36 cellular contexts compared by ENCODE assay signal in the genomic region with DNA sequence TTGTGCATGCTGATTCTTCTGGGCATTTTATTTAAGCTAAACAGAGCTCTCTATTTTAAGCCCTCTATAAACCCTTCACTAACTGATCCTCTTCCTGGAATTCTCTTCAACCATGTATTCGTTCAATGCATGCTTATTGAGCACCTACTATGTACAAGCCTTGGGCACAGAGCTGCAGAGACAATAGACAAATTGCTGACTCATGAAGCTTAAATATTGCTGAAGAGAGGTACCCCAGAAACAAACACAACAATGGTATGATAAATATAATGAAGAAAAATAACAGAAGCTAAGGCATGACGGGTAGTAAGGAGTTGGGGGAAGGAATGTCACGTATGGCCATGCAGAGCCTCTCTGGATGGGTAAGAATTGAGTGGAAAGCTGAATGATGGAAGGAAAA.
"Had no signal": no experiment of that assay in that cellular context is flagged by ENCODE, and none has a peak within 500 bp of the region (broad histone marks: within the 10 kb centered on the region; RNA-seq: fewer than 3 reads in every experiment).

No MANE protein-coding gene starts in this region.

- DNase-seq: activated B cell treated with CpG ODN at 0.5 μM for 24 hours; activated CD4-positive, alpha-beta memory T cell treated with anti-CD3 and anti-CD28 coated beads for 36 hours; activated CD4-positive, alpha-beta T cell treated with anti-CD3 and anti-CD28 coated beads for 4 hours; activated CD4-positive, alpha-beta T cell treated with anti-CD3 and anti-CD28 coated beads, Interleukin-2, amount 10 ng/mL, durations not matched to agents 24 days and 14 days; activated CD4-positive, alpha-beta T cell treated with anti-CD3 and anti-CD28 coated beads, Interleukin-2, amount 50 U/mL, for 1 hour; activated CD4-positive, alpha-beta T cell treated with anti-CD3 and anti-CD28 coated beads, Interleukin-2, amount 50 U/mL, for 4 hours; activated CD4-positive, CD25-positive, alpha-beta regulatory T cell treated with anti-CD3 and anti-CD28 coated beads, Interleukin-2, amount 50 U/mL, for 72 hours; activated CD8-positive, alpha-beta memory T cell treated with anti-CD3 and anti-CD28 coated beads, Interleukin-2, amount 50 U/mL, for 4 hours; activated CD8-positive, alpha-beta T cell treated with anti-CD3 and anti-CD28 coated beads for 36 hours; activated effector memory CD4-positive, alpha-beta T cell treated with anti-CD3 and anti-CD28 coated beads, Interleukin-2, amount 50 U/mL, for 16 hours; activated gamma-delta T cell treated with Interleukin-2 at 50 U/mL for 16 hours; activated naive CD4-positive, alpha-beta T cell; activated naive CD4-positive, alpha-beta T cell treated with anti-CD3 and anti-CD28 coated beads for 36 hours; activated naive CD4-positive, alpha-beta T cell treated with anti-CD3 and anti-CD28 coated beads, Interleukin-2, amount 50 U/mL, for 16 hours; activated naive CD8-positive, alpha-beta T cell treated with anti-CD3 and anti-CD28 coated beads for 36 hours; activated T-cell treated with anti-CD3 and anti-CD28 coated beads for 4 hours; activated T-cell treated with anti-CD3 and anti-CD28 coated beads, Interleukin-2, amount 50 U/mL, for 1 hour; activated T-cell treated with anti-CD3 and anti-CD28 coated beads, Interleukin-2, amount 50 U/mL, for 4 hours; activated T-cell treated with anti-CD3 and anti-CD28 coated beads, Interleukin-2, amount 50 U/mL, for 72 hours; adrenal gland; amniotic stem cell; aorta; body of pancreas; brain microvascular endothelial cell; central memory CD4-positive, alpha-beta T cell; T-cell; T-helper 2 cell; T-helper 9 cell had no signal

- H3K27ac Mint-ChIP-seq: activated B cell treated with CpG ODN at 0.5 μM for 24 hours; activated CD4-positive, alpha-beta memory T cell treated with anti-CD3 and anti-CD28 coated beads for 36 hours; activated CD4-positive, alpha-beta T cell treated with anti-CD3 and anti-CD28 coated beads, Interleukin-2, amount 10 ng/mL, durations not matched to agents 24 days and 14 days; activated CD8-positive, alpha-beta T cell treated with anti-CD3 and anti-CD28 coated beads for 36 hours; activated naive CD4-positive, alpha-beta T cell treated with anti-CD3 and anti-CD28 coated beads for 36 hours; activated naive CD4-positive, alpha-beta T cell treated with anti-CD3 and anti-CD28 coated beads, Interleukin-2, amount 50 U/mL, for 72 hours; activated naive CD8-positive, alpha-beta T cell treated with anti-CD3 and anti-CD28 coated beads for 36 hours; activated T-cell treated with anti-CD3 and anti-CD28 coated beads, Interleukin-2, amount 50 U/mL, for 72 hours; activated T-helper 1 cell treated with anti-CD3 and anti-CD28 coated beads, Interleukin-12 subunit alpha, Interleukin-12 subunit beta, Interleukin-2, Interleukin-4 antibody, amounts not matched to agents 30 ng/mL and 10 ng/mL and 1 ng/mL, durations not matched to agents 14 hours and 24 hours and 36 hours; activated T-helper 17 cell treated with anti-CD3 and anti-CD28 coated beads, Interleukin-2, amount 50 U/mL, for 72 hours; T-cell; T-helper 2 cell treated with Interferon-gamma antibody and Interleukin-4, amounts not matched to agents 5 μg/mL and 100 μg/mL, for 36 hours had no signal

- H3K36me3 ChIP-seq: adrenal gland, brain microvascular endothelial cell, breast epithelium had no signal

- H3K4me3 Mint-ChIP-seq: activated B cell treated with CpG ODN at 0.5 μM for 24 hours; activated CD4-positive, alpha-beta memory T cell treated with anti-CD3 and anti-CD28 coated beads for 36 hours; activated CD4-positive, alpha-beta T cell treated with anti-CD3 and anti-CD28 coated beads, Interleukin-2, amount 10 ng/mL, durations not matched to agents 24 days and 14 days; activated CD8-positive, alpha-beta T cell treated with anti-CD3 and anti-CD28 coated beads for 36 hours; activated naive CD4-positive, alpha-beta T cell treated with anti-CD3 and anti-CD28 coated beads for 36 hours; activated naive CD8-positive, alpha-beta T cell treated with anti-CD3 and anti-CD28 coated beads for 36 hours; activated T-cell treated with anti-CD3 and anti-CD28 coated beads, Interleukin-2, amount 50 U/mL, for 4 hours; activated T-cell treated with anti-CD3 and anti-CD28 coated beads, Interleukin-2, amount 50 U/mL, for 72 hours; activated T-helper 1 cell treated with anti-CD3 and anti-CD28 coated beads, Interleukin-12 subunit alpha, Interleukin-12 subunit beta, Interleukin-2, Interleukin-4 antibody, amounts not matched to agents 30 ng/mL and 10 ng/mL and 1 ng/mL, durations not matched to agents 14 hours and 24 hours and 36 hours; activated T-helper 17 cell treated with anti-CD3 and anti-CD28 coated beads, Interleukin-2, amount 50 U/mL, for 72 hours; T-cell; T-helper 2 cell treated with Interferon-gamma antibody and Interleukin-4, amounts not matched to agents 5 μg/mL and 100 μg/mL, for 36 hours had no signal

- H3K27me3 ChIP-seq: adrenal gland, body of pancreas, brain microvascular endothelial cell, breast epithelium had no signal

- FAIRE-seq: astrocyte, TTC549 had no signal

- H3K4me3 ChIP-seq: adrenal gland, body of pancreas, breast epithelium had no signal

- H3K27ac ChIP-seq: adrenal gland, body of pancreas, brain microvascular endothelial cell, breast epithelium, VCaP had no signal

- H3K4me1 ChIP-seq: adrenal gland, body of pancreas, breast epithelium had no signal

- H3K9me3 ChIP-seq: adrenal gland, body of pancreas, breast epithelium had no signal

- H3K27me3 Mint-ChIP-seq: activated B cell treated with CpG ODN at 0.5 μM for 24 hours; activated CD4-positive, alpha-beta memory T cell treated with anti-CD3 and anti-CD28 coated beads for 36 hours; activated CD4-positive, alpha-beta T cell treated with anti-CD3 and anti-CD28 coated beads, Interleukin-2, amount 10 ng/mL, durations not matched to agents 24 days and 14 days; activated CD8-positive, alpha-beta T cell treated with anti-CD3 and anti-CD28 coated beads for 36 hours; activated naive CD8-positive, alpha-beta T cell treated with anti-CD3 and anti-CD28 coated beads for 36 hours; activated T-helper 17 cell treated with anti-CD3 and anti-CD28 coated beads, Interleukin-2, amount 50 U/mL, for 72 hours; T-cell had no signal

- ATAC-seq: activated CD8-positive, alpha-beta T cell treated with anti-CD3 and anti-CD28 coated beads for 36 hours; activated naive CD4-positive, alpha-beta T cell treated with anti-CD3 and anti-CD28 coated beads, Interleukin-2, amount 50 U/mL, for 72 hours; activated T-cell treated with anti-CD3 and anti-CD28 coated beads, Interleukin-2, amount 50 U/mL, for 4 hours; activated T-cell treated with anti-CD3 and anti-CD28 coated beads, Interleukin-2, amount 50 U/mL, for 72 hours; activated T-helper 17 cell treated with anti-CD3 and anti-CD28 coated beads, Interleukin-2, amount 50 U/mL, for 72 hours; body of pancreas; T-cell had no signal

- H3K4me1 Mint-ChIP-seq: activated B cell treated with CpG ODN at 0.5 μM for 24 hours; activated CD4-positive, alpha-beta T cell treated with anti-CD3 and anti-CD28 coated beads, Interleukin-2, amount 10 ng/mL, durations not matched to agents 24 days and 14 days; activated naive CD8-positive, alpha-beta T cell treated with anti-CD3 and anti-CD28 coated beads for 36 hours; activated T-helper 17 cell treated with anti-CD3 and anti-CD28 coated beads, Interleukin-2, amount 50 U/mL, for 72 hours; T-cell had no signal

- H3K36me3 Mint-ChIP-seq: activated CD4-positive, alpha-beta memory T cell treated with anti-CD3 and anti-CD28 coated beads for 36 hours; activated naive CD4-positive, alpha-beta T cell treated with anti-CD3 and anti-CD28 coated beads, Interleukin-2, amount 50 U/mL, for 72 hours; activated naive CD8-positive, alpha-beta T cell treated with anti-CD3 and anti-CD28 coated beads for 36 hours; T-cell had no signal
